1 cellular context compared by ENCODE assay signal in the genomic region with DNA sequence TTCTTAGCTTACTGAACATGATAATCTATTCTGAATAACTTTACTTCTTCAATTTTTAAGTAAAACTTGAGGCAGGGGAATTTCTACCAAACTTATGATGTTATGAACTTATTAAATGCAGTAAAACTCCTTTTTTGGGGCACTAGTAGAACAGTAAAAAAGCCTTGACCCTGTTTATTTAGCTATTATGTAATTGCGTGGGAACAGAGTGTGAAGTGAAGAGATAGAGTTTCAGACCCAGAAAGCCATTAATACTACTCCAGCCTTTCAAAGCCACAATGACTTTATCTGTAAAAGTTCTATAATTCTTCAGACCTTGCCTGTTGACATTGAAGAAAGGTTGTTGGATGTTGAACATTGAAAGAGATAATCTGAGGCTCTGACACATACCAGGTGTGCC.
TF ChIP-seq lines count a peak whose summit lies in the region.

No MANE protein-coding gene starts in this region.

TF ChIP-seq in GM12878, 131 proteins besides CTCF, POLR2A, EP300 and RAD21 (continued from another document):
- TF ChIP-seq, protein P1, sequence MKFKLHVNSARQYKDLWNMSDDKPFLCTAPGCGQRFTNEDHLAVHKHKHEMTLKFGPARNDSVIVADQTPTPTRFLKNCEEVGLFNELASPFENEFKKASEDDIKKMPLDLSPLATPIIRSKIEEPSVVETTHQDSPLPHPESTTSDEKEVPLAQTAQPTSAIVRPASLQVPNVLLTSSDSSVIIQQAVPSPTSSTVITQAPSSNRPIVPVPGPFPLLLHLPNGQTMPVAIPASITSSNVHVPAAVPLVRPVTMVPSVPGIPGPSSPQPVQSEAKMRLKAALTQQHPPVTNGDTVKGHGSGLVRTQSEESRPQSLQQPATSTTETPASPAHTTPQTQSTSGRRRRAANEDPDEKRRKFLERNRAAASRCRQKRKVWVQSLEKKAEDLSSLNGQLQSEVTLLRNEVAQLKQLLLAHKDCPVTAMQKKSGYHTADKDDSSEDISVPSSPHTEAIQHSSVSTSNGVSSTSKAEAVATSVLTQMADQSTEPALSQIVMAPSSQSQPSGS (IDR thresholded peaks at IDR 0.05; ENCODE audit: low read length), result no peak
- no peak for TF ChIP-seq ZSCAN29 (IDR thresholded peaks at IDR 0.05)
- no peak for TF ChIP-seq SREBF1 (IDR thresholded peaks at IDR 0.05; ENCODE audit: low read length)
- no peak for TF ChIP-seq CBX3 (IDR thresholded peaks at IDR 0.05; ENCODE audit: borderline replicate concordance, low read depth)
- TF ChIP-seq YY1 (IDR thresholded peaks at IDR 0.05; ENCODE audit: low read depth, low read length), result no peak
- TF ChIP-seq CREM (IDR thresholded peaks at IDR 0.05; ENCODE audit: low read depth), result no peak
- TF ChIP-seq ZNF24 (IDR thresholded peaks at IDR 0.05), result no peak
TF ChIP-seq in GM12878: peak in this region for 0.
